ENCODE assay signal across 8 cellular contexts in the genomic region with DNA sequence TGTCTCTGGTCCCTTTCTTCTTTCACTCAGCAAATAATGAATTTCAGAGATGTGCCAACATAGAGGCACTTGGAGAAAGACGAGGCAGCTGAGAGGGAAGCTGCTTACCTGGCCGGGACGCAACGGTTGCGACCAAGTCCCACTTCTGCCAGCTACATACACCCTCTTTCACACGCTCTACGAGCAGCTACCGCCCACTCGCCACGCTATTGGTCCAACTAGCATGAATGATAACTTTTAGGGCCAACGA. TPM values are rescaled to one million over a fixed set of nuclear protein-coding genes. Genes with fewer than 3 reads are reported as not detected.
A peak's percentile ranks its signal among the peaks of the same experiment; 100 is the strongest.
DNase-seq lines count a peak whose midpoint lies in the region; ATAC-seq and TF ChIP-seq lines count a peak whose summit lies in the region.

No MANE protein-coding gene starts in this region.

- no peaks in the 10 kb centered on the region for H3F3A ChIP-seq in neural cell (ENCODE audit: insufficient read depth, low read length, poor library complexity, severe bottlenecking)

- no peaks in the 10 kb centered on the region for H3K27me3 Mint-ChIP-seq in CD4-positive, alpha-beta T cell
- H3K27me3 Mint-ChIP-seq in IgD-negative memory B cell: peaks cover 2% of the 10 kb centered on the region

- H3K36me3 ChIP-seq in colonic mucosa (no peaks in the 10 kb centered on the region), neural cell (ENCODE audit: insufficient read depth, low read length) (no peaks in the 10 kb centered on the region)

- TF ChIP-seq EP300 in neural cell (conservative IDR thresholded peaks at IDR 0.05; ENCODE audit: poor library complexity, severe bottlenecking): no peak

- H3K27ac ChIP-seq in CD4-positive, alpha-beta T cell (ENCODE audit: low read depth, low read length): no peak overlapping the region
- peak overlapping the region; percentile 70 for H3K27ac ChIP-seq in colonic mucosa
- no peak overlapping the region for H3K27ac ChIP-seq in neural cell (ENCODE audit: low read length)

- no peak overlapping the region for H2AFZ ChIP-seq in neural cell (ENCODE audit: low read depth, low read length)

- H3K27ac Mint-ChIP-seq in CD4-positive, alpha-beta T cell: peak overlapping the region; percentile 79
- H3K27ac Mint-ChIP-seq in IgD-negative memory B cell: peak overlapping the region; percentile 76 to 96 (median 92)

- H3K4me1 ChIP-seq in colonic mucosa: peaks cover 16% of the 10 kb centered on the region

- no peaks in the 10 kb centered on the region for H3K27me3 ChIP-seq in CD4-positive, alpha-beta T cell (ENCODE audit: control insufficient read depth, insufficient read depth, low read length)
- H3K27me3 ChIP-seq in colonic mucosa: no peaks in the 10 kb centered on the region
- H3K27me3 ChIP-seq in neural cell (ENCODE audit: insufficient read depth, low read depth, low read length): no peaks in the 10 kb centered on the region

- no peak for TF ChIP-seq CTCF in CD4-positive, alpha-beta T cell (IDR thresholded peaks at IDR 0.05)
- TF ChIP-seq CTCF in colonic mucosa (IDR thresholded peaks at IDR 0.05) (no peak), neural cell (IDR thresholded peaks at IDR 0.05; ENCODE audit: poor library complexity, severe bottlenecking) (no peak)

- peaks cover 19% of the 10 kb centered on the region for H3K36me3 Mint-ChIP-seq in CD4-positive, alpha-beta T cell (ENCODE audit: low read depth)
- peaks cover 2% of the 10 kb centered on the region for H3K36me3 Mint-ChIP-seq in IgD-negative memory B cell

- H4K20me1 ChIP-seq in neural cell (ENCODE audit: insufficient read depth): no peaks in the 10 kb centered on the region

- H3K9ac ChIP-seq in colonic mucosa (ENCODE audit: low read depth in 2 of 2, low read length in 2 of 2) (peak overlapping the region; percentile 59 to 79), neural cell (ENCODE audit: low read length) (peak overlapping the region; percentile 30)

- H3K4me2 ChIP-seq in neural cell (ENCODE audit: low read length): peak overlapping the region; percentile 80

- POLR2A ChIA-PET in CD4-positive, alpha-beta T cell (lab: Charles Lee): interaction anchor here (0.6 to 6.0 kb wide), 30 partner anchors 10 to 1984 kb away, joined by 3 to 151 read pairs (median 6); partner anchors contain the start of genes HSPBP1, LENG1, LENG8 and LENG9

- H3K4me3 ChIP-seq in colonic mucosa: peak overlapping the region; percentile 40
- peak overlapping the region; percentile 70 for H3K4me3 ChIP-seq in neural cell (ENCODE audit: low read length)

- TF ChIP-seq RAD21 in neural cell (conservative IDR thresholded peaks at IDR 0.05): peak; percentile 45

- intact Hi-C loops in CD4-positive, alpha-beta T cell (cut with DNase I, micrococcal nuclease): loop anchor here (1.0 to 5.0 kb wide), 4 partner anchors 21 to 54 kb away; partner anchors contain the start of genes PRPF31 (in 2 of the 2), TFPT (in 2 of the 2), LENG1 (in 1 of the 2) and NDUFA3 (in 1 of the 2)
- intact Hi-C loops in colonic mucosa (cut with DNase I): no loop called here

- H3K79me2 ChIP-seq in neural cell (replicated peaks; ENCODE audit: insufficient read depth, low read length): peaks cover 34% of the 10 kb centered on the region

- ATAC-seq in CD4-positive, alpha-beta T cell (ENCODE audit: poor library complexity): no peak

- peaks cover 43% of the 10 kb centered on the region for H3K4me1 Mint-ChIP-seq in CD4-positive, alpha-beta T cell (ENCODE audit: low read depth)
- peaks cover 9 to 28% (median 12%) of the 10 kb centered on the region in 3 donors for H3K4me1 Mint-ChIP-seq in IgD-negative memory B cell

- no peaks in the 10 kb centered on the region for H3K9me3 ChIP-seq in CD4-positive, alpha-beta T cell (ENCODE audit: control insufficient read depth, low read length)
- no peaks in the 10 kb centered on the region for H3K9me3 ChIP-seq in colonic mucosa
- H3K9me3 ChIP-seq in neural cell (ENCODE audit: low read length): no peaks in the 10 kb centered on the region

- CTCF ChIA-PET in CD4-positive, alpha-beta T cell (lab: Charles Lee): interaction anchor here (0.5 to 3.0 kb wide), 6 partner anchors 21 to 344 kb away, joined by 3 to 15 read pairs (median 4); partner anchors contain the start of genes LENG1, PRPF31 and TFPT

- H3K9me2 ChIP-seq in neural cell (ENCODE audit: insufficient read depth, low read length): no peaks in the 10 kb centered on the region

- no peak for DNase-seq in CD4-positive, alpha-beta T cell
- no peak for DNase-seq in colonic mucosa
- DNase-seq in NCI-H2081 (lab: John Stamatoyannopoulos, UW): no peak
- DNase-seq in DMS153 (lab: John Stamatoyannopoulos, UW): no peak
- DNase-seq in SIG-M5 (lab: John Stamatoyannopoulos, UW): no peak
- no peak for DNase-seq in cortex of kidney (lab: John Stamatoyannopoulos, UW)

- H3K9me3 Mint-ChIP-seq in CD4-positive, alpha-beta T cell: no peaks in the 10 kb centered on the region
- H3K9me3 Mint-ChIP-seq in IgD-negative memory B cell: no peaks in the 10 kb centered on the region

- H3K4me3 Mint-ChIP-seq in CD4-positive, alpha-beta T cell: peak overlapping the region; percentile 82
- H3K4me3 Mint-ChIP-seq in IgD-negative memory B cell: peak overlapping the region; percentile 67 to 96 (median 90)

TF ChIP-seq in neural cell, 6 proteins besides CTCF, POLR2A, EP300 and RAD21:
- no peak for TF ChIP-seq EZH2 (IDR thresholded peaks at IDR 0.05; ENCODE audit: borderline replicate concordance, insufficient read depth, low read length, poor library complexity, severe bottlenecking)
- TF ChIP-seq REST (IDR thresholded peaks at IDR 0.05; ENCODE audit: borderline replicate concordance): peak; percentile 7
- peak; percentile 64 for TF ChIP-seq SMC3 (conservative IDR thresholded peaks at IDR 0.05; ENCODE audit: poor library complexity)
- TF ChIP-seq POLR2AphosphoS5 (IDR thresholded peaks at IDR 0.05): no peak
- TF ChIP-seq MXI1 (conservative IDR thresholded peaks at IDR 0.05; ENCODE audit: poor library complexity, severe bottlenecking): peak; percentile 78

RNA-seq across cellular contexts. Expression of gene CNOT3, which starts 0.8 kb away (rescaled TPM):
- 10 to 100 TPM; 26.7 to 28.7 TPM for total RNA-seq in CD4-positive, alpha-beta T cell
- polyA plus RNA-seq in IgD-negative memory B cell (15.1 TPM), neural cell (3.8 and 7.6 TPM in 2 replicates)
- total RNA-seq in colonic mucosa: 10 to 100 TPM; 38.4 to 57.3 TPM
- 9.7 and 15.2 TPM in 2 replicates for polyA minus RNA-seq in neural cell

RNA-seq across cellular contexts. Expression of gene PRPF31, which starts 21.2 kb away (rescaled TPM):
- total RNA-seq in CD4-positive, alpha-beta T cell: 10 to 100 TPM; 52.9 to 55.9 TPM
- 70.6 TPM for polyA plus RNA-seq in IgD-negative memory B cell
- total RNA-seq in colonic mucosa: 10 to 100 TPM; 39.5 to 65.6 TPM
- 73.5 and 76.6 TPM in 2 replicates for polyA plus RNA-seq in neural cell
- polyA minus RNA-seq in neural cell: 37.2 and 39.4 TPM in 2 replicates

RNA-seq across cellular contexts. Expression of gene TFPT, which starts 21.3 kb away (rescaled TPM):
- 10 to 100 TPM; 10.1 to 11.2 TPM for total RNA-seq in CD4-positive, alpha-beta T cell
- polyA plus RNA-seq in IgD-negative memory B cell: 11.9 TPM
- total RNA-seq in colonic mucosa: 10 to 100 TPM; 15.9 to 17.2 TPM
- polyA plus RNA-seq in neural cell: 24.3 and 28.0 TPM in 2 replicates
- 12.0 and 12.4 TPM in 2 replicates for polyA minus RNA-seq in neural cell

RNA-seq across cellular contexts. Expression of gene LENG1, which starts 22.7 kb away (rescaled TPM):
- total RNA-seq in CD4-positive, alpha-beta T cell: 10 to 100 TPM; 14.4 to 16.0 TPM
- polyA plus RNA-seq in IgD-negative memory B cell (15.8 TPM), neural cell (14.0 and 17.0 TPM in 2 replicates)
- 1 to 10 TPM; 6.2 to 8.1 TPM for total RNA-seq in colonic mucosa
- 6.8 and 9.1 TPM in 2 replicates for polyA minus RNA-seq in neural cell

RNA-seq across cellular contexts. Expression of gene NDUFA3, which starts 34.1 kb away (rescaled TPM):
- 10 to 100 TPM; 63.0 to 63.5 TPM for total RNA-seq in CD4-positive, alpha-beta T cell
- polyA plus RNA-seq in IgD-negative memory B cell (458 TPM), neural cell (21.4 and 62.8 TPM in 2 replicates)
- total RNA-seq in colonic mucosa: 100 to 1,000 TPM; 138 to 188 TPM
- polyA minus RNA-seq in neural cell: 10.7 and 11.2 TPM in 2 replicates
